1 cellular context compared by ENCODE assay signal in genomic region chr6:42787018-42787611, GRCh38.
TF ChIP-seq lines count a peak whose summit lies in the region.

No MANE protein-coding gene starts in this region.

TF ChIP-seq in WTC11, 78 proteins besides CTCF, POLR2A, EP300 and RAD21 (continued from another document):
- TF ChIP-seq NR2C2 (CRISPR knock-in tag; IDR thresholded peaks at IDR 0.05) (no peak), ZNF671 (CRISPR knock-in tag; IDR thresholded peaks at IDR 0.05) (no peak)
- TF ChIP-seq, protein P1, sequence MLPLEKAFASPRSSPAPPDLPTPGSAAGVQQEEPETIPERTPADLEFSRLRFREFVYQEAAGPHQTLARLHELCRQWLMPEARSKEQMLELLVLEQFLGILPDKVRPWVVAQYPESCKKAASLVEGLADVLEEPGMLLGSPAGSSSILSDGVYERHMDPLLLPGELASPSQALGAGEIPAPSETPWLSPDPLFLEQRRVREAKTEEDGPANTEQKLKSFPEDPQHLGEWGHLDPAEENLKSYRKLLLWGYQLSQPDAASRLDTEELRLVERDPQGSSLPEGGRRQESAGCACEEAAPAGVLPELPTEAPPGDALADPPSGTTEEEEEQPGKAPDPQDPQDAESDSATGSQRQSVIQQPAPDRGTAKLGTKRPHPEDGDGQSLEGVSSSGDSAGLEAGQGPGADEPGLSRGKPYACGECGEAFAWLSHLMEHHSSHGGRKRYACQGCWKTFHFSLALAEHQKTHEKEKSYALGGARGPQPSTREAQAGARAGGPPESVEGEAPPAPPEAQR (CRISPR knock-in tag; IDR thresholded peaks at IDR 0.05) = no peak
- TF ChIP-seq, protein P2, sequence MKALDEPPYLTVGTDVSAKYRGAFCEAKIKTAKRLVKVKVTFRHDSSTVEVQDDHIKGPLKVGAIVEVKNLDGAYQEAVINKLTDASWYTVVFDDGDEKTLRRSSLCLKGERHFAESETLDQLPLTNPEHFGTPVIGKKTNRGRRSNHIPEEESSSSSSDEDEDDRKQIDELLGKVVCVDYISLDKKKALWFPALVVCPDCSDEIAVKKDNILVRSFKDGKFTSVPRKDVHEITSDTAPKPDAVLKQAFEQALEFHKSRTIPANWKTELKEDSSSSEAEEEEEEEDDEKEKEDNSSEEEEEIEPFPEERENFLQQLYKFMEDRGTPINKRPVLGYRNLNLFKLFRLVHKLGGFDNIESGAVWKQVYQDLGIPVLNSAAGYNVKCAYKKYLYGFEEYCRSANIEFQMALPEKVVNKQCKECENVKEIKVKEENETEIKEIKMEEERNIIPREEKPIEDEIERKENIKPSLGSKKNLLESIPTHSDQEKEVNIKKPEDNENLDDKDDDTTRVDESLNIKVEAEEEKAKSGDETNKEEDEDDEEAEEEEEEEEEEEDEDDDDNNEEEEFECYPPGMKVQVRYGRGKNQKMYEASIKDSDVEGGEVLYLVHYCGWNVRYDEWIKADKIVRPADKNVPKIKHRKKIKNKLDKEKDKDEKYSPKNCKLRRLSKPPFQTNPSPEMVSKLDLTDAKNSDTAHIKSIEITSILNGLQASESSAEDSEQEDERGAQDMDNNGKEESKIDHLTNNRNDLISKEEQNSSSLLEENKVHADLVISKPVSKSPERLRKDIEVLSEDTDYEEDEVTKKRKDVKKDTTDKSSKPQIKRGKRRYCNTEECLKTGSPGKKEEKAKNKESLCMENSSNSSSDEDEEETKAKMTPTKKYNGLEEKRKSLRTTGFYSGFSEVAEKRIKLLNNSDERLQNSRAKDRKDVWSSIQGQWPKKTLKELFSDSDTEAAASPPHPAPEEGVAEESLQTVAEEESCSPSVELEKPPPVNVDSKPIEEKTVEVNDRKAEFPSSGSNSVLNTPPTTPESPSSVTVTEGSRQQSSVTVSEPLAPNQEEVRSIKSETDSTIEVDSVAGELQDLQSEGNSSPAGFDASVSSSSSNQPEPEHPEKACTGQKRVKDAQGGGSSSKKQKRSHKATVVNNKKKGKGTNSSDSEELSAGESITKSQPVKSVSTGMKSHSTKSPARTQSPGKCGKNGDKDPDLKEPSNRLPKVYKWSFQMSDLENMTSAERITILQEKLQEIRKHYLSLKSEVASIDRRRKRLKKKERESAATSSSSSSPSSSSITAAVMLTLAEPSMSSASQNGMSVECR (CRISPR knock-in tag; IDR thresholded peaks at IDR 0.05; ENCODE audit: borderline replicate concordance) = no peak
TF ChIP-seq in WTC11: peak in this region for 0.
